1 cellular context compared by ENCODE assay signal in the genomic region with DNA sequence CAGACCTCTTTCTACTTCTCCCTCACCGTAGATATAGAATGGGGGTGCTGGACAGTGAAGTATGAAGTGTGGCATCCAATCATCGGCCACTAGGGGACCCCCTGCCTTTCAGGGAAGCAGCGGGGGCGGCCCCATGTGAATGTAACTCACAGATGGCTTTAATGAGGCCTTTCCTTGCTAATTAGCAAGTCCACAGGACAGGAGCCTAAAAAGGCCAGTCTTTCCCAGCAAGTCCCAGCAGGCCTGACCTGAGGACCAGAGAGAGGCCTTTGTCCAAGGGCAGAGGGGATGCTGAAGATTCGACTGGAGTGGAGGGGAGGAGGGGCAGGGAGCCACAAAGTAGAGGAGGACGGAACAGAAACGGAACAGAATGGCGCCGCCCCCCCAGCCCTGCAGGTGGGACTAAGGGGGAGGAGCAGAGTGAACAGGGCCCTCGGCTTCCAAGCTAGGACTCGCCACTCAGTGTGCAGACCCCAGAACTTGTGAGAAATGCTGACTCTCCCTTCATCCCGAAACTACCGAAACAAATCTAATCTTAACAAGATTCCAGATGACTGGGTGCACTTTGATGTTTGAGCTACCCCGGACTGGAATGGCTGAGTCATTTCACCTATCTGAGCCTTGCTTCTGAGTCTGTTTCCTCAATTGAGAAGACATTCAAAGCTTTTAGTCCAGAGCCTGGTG.
TF ChIP-seq lines count a peak whose summit lies in the region.

No MANE protein-coding gene starts in this region.

TF ChIP-seq in SK-N-SH, 30 proteins besides CTCF, POLR2A, EP300 and RAD21 (continued from another document):
- TF ChIP-seq, protein P1, sequence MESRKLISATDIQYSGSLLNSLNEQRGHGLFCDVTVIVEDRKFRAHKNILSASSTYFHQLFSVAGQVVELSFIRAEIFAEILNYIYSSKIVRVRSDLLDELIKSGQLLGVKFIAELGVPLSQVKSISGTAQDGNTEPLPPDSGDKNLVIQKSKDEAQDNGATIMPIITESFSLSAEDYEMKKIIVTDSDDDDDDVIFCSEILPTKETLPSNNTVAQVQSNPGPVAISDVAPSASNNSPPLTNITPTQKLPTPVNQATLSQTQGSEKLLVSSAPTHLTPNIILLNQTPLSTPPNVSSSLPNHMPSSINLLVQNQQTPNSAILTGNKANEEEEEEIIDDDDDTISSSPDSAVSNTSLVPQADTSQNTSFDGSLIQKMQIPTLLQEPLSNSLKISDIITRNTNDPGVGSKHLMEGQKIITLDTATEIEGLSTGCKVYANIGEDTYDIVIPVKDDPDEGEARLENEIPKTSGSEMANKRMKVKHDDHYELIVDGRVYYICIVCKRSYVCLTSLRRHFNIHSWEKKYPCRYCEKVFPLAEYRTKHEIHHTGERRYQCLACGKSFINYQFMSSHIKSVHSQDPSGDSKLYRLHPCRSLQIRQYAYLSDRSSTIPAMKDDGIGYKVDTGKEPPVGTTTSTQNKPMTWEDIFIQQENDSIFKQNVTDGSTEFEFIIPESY (IDR thresholded peaks at IDR 0.05; ENCODE audit: borderline replicate concordance, low read depth) = no peak
- TF ChIP-seq CHD2 (IDR thresholded peaks at IDR 0.05; ENCODE audit: low read length, partially characterized antibody) (no peak), POLR2AphosphoS5 (IDR thresholded peaks at IDR 0.05; ENCODE audit: low read depth, low read length) (no peak), YY1 (IDR thresholded peaks at IDR 0.05; ENCODE audit: low read depth) (no peak), IRF3 (IDR thresholded peaks at IDR 0.05; ENCODE audit: low read depth, low read length) (no peak), FOXJ3 (CRISPR knock-in tag; IDR thresholded peaks at IDR 0.05) (no peak), GABPA (IDR thresholded peaks at IDR 0.05; ENCODE audit: low read depth) (no peak), TCF12 (IDR thresholded peaks at IDR 0.05) (no peak), MEF2A (IDR thresholded peaks at IDR 0.05; ENCODE audit: borderline replicate concordance, low read depth) (no peak)
- TF ChIP-seq, protein P2, sequence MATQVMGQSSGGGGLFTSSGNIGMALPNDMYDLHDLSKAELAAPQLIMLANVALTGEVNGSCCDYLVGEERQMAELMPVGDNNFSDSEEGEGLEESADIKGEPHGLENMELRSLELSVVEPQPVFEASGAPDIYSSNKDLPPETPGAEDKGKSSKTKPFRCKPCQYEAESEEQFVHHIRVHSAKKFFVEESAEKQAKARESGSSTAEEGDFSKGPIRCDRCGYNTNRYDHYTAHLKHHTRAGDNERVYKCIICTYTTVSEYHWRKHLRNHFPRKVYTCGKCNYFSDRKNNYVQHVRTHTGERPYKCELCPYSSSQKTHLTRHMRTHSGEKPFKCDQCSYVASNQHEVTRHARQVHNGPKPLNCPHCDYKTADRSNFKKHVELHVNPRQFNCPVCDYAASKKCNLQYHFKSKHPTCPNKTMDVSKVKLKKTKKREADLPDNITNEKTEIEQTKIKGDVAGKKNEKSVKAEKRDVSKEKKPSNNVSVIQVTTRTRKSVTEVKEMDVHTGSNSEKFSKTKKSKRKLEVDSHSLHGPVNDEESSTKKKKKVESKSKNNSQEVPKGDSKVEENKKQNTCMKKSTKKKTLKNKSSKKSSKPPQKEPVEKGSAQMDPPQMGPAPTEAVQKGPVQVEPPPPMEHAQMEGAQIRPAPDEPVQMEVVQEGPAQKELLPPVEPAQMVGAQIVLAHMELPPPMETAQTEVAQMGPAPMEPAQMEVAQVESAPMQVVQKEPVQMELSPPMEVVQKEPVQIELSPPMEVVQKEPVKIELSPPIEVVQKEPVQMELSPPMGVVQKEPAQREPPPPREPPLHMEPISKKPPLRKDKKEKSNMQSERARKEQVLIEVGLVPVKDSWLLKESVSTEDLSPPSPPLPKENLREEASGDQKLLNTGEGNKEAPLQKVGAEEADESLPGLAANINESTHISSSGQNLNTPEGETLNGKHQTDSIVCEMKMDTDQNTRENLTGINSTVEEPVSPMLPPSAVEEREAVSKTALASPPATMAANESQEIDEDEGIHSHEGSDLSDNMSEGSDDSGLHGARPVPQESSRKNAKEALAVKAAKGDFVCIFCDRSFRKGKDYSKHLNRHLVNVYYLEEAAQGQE (IDR thresholded peaks at IDR 0.05; ENCODE audit: low read depth, low read length) = no peak
- TF ChIP-seq, protein P3, sequence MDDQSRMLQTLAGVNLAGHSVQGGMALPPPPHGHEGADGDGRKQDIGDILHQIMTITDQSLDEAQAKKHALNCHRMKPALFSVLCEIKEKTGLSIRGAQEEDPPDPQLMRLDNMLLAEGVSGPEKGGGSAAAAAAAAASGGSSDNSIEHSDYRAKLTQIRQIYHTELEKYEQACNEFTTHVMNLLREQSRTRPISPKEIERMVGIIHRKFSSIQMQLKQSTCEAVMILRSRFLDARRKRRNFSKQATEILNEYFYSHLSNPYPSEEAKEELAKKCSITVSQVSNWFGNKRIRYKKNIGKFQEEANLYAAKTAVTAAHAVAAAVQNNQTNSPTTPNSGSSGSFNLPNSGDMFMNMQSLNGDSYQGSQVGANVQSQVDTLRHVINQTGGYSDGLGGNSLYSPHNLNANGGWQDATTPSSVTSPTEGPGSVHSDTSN (IDR thresholded peaks at IDR 0.05) = no peak
